ENCODE assay signal across 2 cellular contexts in the genomic region with DNA sequence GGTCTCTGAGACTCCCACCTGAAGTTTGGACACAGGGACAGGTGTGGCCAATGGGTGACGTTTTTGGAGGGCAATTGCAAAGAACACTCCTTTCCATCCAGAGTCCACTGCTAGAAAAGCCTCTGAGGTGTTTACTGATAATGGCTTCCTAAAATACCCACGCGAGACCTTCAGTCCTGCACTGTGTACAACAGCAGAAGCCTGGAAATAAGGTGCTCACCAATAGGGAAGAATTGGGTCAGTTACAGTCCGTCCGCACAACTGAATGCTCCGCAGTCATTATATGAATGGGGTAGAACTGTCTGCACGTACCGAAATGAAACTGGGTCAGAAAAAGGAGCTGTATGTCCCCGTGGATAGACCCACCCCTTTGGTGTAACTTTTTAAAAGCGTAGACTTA.
TF ChIP-seq lines count a peak whose summit lies in the region.

No MANE protein-coding gene starts in this region.

TF ChIP-seq in HepG2, 621 proteins besides CTCF, POLR2A, EP300 and RAD21 (continued from another document and continues in another):
- TF ChIP-seq, protein P1, sequence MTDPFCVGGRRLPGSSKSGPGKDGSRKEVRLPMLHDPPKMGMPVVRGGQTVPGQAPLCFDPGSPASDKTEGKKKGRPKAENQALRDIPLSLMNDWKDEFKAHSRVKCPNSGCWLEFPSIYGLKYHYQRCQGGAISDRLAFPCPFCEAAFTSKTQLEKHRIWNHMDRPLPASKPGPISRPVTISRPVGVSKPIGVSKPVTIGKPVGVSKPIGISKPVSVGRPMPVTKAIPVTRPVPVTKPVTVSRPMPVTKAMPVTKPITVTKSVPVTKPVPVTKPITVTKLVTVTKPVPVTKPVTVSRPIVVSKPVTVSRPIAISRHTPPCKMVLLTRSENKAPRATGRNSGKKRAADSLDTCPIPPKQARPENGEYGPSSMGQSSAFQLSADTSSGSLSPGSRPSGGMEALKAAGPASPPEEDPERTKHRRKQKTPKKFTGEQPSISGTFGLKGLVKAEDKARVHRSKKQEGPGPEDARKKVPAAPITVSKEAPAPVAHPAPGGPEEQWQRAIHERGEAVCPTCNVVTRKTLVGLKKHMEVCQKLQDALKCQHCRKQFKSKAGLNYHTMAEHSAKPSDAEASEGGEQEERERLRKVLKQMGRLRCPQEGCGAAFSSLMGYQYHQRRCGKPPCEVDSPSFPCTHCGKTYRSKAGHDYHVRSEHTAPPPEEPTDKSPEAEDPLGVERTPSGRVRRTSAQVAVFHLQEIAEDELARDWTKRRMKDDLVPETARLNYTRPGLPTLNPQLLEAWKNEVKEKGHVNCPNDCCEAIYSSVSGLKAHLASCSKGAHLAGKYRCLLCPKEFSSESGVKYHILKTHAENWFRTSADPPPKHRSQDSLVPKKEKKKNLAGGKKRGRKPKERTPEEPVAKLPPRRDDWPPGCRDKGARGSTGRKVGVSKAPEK (CRISPR knock-in tag; IDR thresholded peaks at IDR 0.05; ENCODE audit: borderline replicate concordance), result no peak
- TF ChIP-seq, protein P2, sequence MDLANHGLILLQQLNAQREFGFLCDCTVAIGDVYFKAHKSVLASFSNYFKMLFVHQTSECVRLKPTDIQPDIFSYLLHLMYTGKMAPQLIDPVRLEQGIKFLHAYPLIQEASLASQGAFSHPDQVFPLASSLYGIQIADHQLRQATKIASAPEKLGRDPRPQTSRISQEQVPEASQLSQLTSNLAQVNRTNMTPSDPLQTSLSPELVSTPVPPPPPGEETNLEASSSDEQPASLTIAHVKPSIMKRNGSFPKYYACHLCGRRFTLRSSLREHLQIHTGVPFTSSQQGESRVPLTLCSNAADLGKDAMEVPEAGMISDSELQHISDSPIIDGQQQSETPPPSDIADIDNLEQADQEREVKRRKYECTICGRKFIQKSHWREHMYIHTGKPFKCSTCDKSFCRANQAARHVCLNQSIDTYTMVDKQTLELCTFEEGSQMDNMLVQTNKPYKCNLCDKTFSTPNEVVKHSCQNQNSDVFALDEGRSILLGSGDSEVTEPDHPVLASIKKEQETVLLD (CRISPR knock-in tag; IDR thresholded peaks at IDR 0.05; ENCODE audit: low read depth), result no peak
- TF ChIP-seq, protein P3, sequence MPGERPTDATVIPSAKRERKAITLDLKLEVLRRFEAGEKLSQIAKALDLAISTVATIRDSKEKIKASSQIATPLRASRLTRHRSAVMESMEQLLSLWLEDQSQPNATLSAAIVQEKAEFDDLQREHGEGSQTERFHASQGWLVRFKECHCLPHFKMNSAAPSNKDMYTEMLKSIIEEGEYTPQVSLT (CRISPR knock-in tag; IDR thresholded peaks at IDR 0.05; ENCODE audit: borderline replicate concordance, low read depth), result no peak
- 0 out of 2 replicates have a peak, but pooled peaks have one; percentile 3 for TF ChIP-seq ZNF121 (CRISPR knock-in tag; IDR thresholded peaks at IDR 0.05)
- TF ChIP-seq, protein P4, sequence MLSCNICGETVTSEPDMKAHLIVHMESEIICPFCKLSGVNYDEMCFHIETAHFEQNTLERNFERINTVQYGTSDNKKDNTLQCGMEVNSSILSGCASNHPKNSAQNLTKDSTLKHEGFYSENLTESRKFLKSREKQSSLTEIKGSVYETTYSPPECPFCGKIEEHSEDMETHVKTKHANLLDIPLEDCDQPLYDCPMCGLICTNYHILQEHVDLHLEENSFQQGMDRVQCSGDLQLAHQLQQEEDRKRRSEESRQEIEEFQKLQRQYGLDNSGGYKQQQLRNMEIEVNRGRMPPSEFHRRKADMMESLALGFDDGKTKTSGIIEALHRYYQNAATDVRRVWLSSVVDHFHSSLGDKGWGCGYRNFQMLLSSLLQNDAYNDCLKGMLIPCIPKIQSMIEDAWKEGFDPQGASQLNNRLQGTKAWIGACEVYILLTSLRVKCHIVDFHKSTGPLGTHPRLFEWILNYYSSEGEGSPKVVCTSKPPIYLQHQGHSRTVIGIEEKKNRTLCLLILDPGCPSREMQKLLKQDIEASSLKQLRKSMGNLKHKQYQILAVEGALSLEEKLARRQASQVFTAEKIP (CRISPR knock-in tag; IDR thresholded peaks at IDR 0.05; ENCODE audit: borderline replicate concordance), result no peak
- TF ChIP-seq, protein P5, sequence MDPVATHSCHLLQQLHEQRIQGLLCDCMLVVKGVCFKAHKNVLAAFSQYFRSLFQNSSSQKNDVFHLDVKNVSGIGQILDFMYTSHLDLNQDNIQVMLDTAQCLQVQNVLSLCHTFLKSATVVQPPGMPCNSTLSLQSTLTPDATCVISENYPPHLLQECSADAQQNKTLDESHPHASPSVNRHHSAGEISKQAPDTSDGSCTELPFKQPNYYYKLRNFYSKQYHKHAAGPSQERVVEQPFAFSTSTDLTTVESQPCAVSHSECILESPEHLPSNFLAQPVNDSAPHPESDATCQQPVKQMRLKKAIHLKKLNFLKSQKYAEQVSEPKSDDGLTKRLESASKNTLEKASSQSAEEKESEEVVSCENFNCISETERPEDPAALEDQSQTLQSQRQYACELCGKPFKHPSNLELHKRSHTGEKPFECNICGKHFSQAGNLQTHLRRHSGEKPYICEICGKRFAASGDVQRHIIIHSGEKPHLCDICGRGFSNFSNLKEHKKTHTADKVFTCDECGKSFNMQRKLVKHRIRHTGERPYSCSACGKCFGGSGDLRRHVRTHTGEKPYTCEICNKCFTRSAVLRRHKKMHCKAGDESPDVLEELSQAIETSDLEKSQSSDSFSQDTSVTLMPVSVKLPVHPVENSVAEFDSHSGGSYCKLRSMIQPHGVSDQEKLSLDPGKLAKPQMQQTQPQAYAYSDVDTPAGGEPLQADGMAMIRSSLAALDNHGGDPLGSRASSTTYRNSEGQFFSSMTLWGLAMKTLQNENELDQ (CRISPR knock-in tag; IDR thresholded peaks at IDR 0.05; ENCODE audit: borderline replicate concordance), result peak; percentile 34; the same call in 1 of the 2 replicates
- TF ChIP-seq HDAC2 (CRISPR knock-in tag; IDR thresholded peaks at IDR 0.05), result 0 out of 2 replicates have a peak, but pooled peaks have one; percentile 8
- no peak for TF ChIP-seq NCOA5 (CRISPR knock-in tag; IDR thresholded peaks at IDR 0.05)
- no peak for TF ChIP-seq REL (CRISPR knock-in tag; conservative IDR thresholded peaks at IDR 0.05)
- TF ChIP-seq ZNF282 (IDR thresholded peaks at IDR 0.05; ENCODE audit: partially characterized antibody), result no peak
- TF ChIP-seq ZEB1 (IDR thresholded peaks at IDR 0.05; ENCODE audit: insufficient replicate concordance, low read depth), result peak; percentile 7
- TF ChIP-seq MIER2 (CRISPR knock-in tag; IDR thresholded peaks at IDR 0.05), result no peak
- no peak for TF ChIP-seq ZSCAN21 (CRISPR knock-in tag; IDR thresholded peaks at IDR 0.05; ENCODE audit: borderline replicate concordance)
- 0 out of 2 replicates have a peak, but pooled peaks have one; percentile 3 for TF ChIP-seq ZMAT3 (CRISPR knock-in tag; conservative IDR thresholded peaks at IDR 0.05)

TF ChIP-seq in SK-N-SH treated with all-trans-retinoic acid at 6 μM for 48 hours, 23 proteins besides CTCF, POLR2A, EP300 and RAD21 (continued from another document):
- TF ChIP-seq, protein P6, sequence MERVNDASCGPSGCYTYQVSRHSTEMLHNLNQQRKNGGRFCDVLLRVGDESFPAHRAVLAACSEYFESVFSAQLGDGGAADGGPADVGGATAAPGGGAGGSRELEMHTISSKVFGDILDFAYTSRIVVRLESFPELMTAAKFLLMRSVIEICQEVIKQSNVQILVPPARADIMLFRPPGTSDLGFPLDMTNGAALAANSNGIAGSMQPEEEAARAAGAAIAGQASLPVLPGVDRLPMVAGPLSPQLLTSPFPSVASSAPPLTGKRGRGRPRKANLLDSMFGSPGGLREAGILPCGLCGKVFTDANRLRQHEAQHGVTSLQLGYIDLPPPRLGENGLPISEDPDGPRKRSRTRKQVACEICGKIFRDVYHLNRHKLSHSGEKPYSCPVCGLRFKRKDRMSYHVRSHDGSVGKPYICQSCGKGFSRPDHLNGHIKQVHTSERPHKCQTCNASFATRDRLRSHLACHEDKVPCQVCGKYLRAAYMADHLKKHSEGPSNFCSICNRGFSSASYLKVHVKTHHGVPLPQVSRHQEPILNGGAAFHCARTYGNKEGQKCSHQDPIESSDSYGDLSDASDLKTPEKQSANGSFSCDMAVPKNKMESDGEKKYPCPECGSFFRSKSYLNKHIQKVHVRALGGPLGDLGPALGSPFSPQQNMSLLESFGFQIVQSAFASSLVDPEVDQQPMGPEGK (CRISPR knock-in tag; IDR thresholded peaks at IDR 0.05; ENCODE audit: borderline replicate concordance), result no peak
- TF ChIP-seq OSR1 (CRISPR knock-in tag; IDR thresholded peaks at IDR 0.05) (no peak), TOX (CRISPR knock-in tag; IDR thresholded peaks at IDR 0.05; ENCODE audit: borderline replicate concordance) (no peak), ISL1 (CRISPR knock-in tag; IDR thresholded peaks at IDR 0.05) (no peak), SNAI2 (CRISPR knock-in tag; IDR thresholded peaks at IDR 0.05) (no peak), ZFP3 (CRISPR knock-in tag; IDR thresholded peaks at IDR 0.05) (no peak)
